In the genomic region with DNA sequence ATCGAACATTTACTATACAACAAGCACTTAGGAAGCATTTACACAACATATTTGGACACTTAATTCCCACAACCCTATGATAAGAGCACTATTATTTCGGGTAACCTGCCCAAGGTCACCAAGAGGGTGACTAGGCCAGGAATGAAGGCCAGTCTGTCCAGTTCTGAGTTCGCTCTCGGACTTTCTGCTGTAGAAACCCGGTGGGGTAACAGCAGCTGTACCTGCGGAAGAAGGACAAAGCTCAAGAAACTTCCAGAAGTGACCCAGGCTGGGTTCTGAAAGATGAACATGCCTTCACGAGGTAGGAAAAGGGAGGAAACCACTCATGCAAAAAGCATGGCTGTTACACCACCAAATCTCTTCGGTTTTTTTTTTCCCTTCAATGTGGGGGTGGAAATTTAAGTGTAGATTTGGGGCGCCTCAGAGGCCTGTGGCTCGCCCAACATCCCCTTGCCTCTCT, we compare ENCODE assay signal across 1 cellular context.
A peak's percentile ranks its signal among the peaks of the same experiment; 100 is the strongest.
TF ChIP-seq lines count a peak whose summit lies in the region.

No MANE protein-coding gene starts in this region.

TF ChIP-seq in HEK293, 187 proteins besides CTCF, POLR2A, EP300 and RAD21 (continued from another document):
- TF ChIP-seq, protein P1, sequence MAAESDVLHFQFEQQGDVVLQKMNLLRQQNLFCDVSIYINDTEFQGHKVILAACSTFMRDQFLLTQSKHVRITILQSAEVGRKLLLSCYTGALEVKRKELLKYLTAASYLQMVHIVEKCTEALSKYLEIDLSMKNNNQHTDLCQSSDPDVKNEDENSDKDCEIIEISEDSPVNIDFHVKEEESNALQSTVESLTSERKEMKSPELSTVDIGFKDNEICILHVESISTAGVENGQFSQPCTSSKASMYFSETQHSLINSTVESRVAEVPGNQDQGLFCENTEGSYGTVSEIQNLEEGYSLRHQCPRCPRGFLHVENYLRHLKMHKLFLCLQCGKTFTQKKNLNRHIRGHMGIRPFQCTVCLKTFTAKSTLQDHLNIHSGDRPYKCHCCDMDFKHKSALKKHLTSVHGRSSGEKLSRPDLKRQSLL (tag by site-specific recombination; IDR thresholded peaks at IDR 0.05): no peak
- TF ChIP-seq, protein P2, sequence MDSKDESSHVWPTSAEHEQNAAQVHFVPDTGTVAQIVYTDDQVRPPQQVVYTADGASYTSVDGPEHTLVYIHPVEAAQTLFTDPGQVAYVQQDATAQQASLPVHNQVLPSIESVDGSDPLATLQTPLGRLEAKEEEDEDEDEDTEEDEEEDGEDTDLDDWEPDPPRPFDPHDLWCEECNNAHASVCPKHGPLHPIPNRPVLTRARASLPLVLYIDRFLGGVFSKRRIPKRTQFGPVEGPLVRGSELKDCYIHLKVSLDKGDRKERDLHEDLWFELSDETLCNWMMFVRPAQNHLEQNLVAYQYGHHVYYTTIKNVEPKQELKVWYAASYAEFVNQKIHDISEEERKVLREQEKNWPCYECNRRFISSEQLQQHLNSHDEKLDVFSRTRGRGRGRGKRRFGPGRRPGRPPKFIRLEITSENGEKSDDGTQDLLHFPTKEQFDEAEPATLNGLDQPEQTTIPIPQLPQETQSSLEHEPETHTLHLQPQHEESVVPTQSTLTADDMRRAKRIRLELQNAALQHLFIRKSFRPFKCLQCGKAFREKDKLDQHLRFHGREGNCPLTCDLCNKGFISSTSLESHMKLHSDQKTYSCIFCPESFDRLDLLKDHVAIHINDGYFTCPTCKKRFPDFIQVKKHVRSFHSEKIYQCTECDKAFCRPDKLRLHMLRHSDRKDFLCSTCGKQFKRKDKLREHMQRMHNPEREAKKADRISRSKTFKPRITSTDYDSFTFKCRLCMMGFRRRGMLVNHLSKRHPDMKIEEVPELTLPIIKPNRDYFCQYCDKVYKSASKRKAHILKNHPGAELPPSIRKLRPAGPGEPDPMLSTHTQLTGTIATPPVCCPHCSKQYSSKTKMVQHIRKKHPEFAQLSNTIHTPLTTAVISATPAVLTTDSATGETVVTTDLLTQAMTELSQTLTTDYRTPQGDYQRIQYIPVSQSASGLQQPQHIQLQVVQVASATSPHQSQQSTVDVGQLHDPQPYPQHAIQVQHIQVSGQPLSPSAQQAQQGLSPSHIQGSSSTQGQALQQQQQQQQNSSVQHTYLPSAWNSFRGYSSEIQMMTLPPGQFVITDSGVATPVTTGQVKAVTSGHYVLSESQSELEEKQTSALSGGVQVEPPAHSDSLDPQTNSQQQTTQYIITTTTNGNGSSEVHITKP (tag by site-specific recombination; IDR thresholded peaks at IDR 0.05): peak; percentile 60; the same call in 1 of the 2 replicates
- TF ChIP-seq ZNF155 (tag by site-specific recombination; IDR thresholded peaks at IDR 0.05): no peak
TF ChIP-seq in HEK293: peak in this region for 6.
